In genomic region chr11:13667795-13668101, GRCh38 we compare ENCODE assay signal across 8 cellular contexts. TPM values are rescaled to one million over a fixed set of nuclear protein-coding genes. Genes with fewer than 3 reads are reported as not detected.
A peak's percentile ranks its signal among the peaks of the same experiment; 100 is the strongest.
DNase-seq lines count a peak whose midpoint lies in the region; ATAC-seq and TF ChIP-seq lines count a peak whose summit lies in the region.

No MANE protein-coding gene starts in this region.

- no peaks in the 10 kb centered on the region for H3K9me3 ChIP-seq in skeletal muscle satellite cell (replicated peaks; ENCODE audit: low read length)

- H3K27me3 ChIP-seq in skeletal muscle satellite cell (ENCODE audit: control insufficient read depth, insufficient read depth, low read length) = no peaks in the 10 kb centered on the region

- H3K4me1 ChIP-seq in skeletal muscle satellite cell (ENCODE audit: control insufficient read depth, insufficient read depth, low read length) = peaks cover 13% of the 10 kb centered on the region

- peak; percentile 6 for ATAC-seq in GM19438 (IDR thresholded peaks at IDR 0.05; ENCODE audit: low read depth, unreplicated experiment)

- no peaks in the 10 kb centered on the region for H3K36me3 ChIP-seq in skeletal muscle satellite cell (ENCODE audit: insufficient read depth, low read length)

- H3K9ac ChIP-seq in skeletal muscle satellite cell (ENCODE audit: low read depth, low read length) = peak overlapping the region; percentile 76

- H3K4me3 ChIP-seq in fibroblast of villous mesenchyme (ENCODE audit: low read depth, low read length) (peak overlapping the region; percentile 78), skeletal muscle satellite cell (ENCODE audit: low read length) (peak overlapping the region; percentile 88)

- peak overlapping the region; percentile 88 for H3K4me2 ChIP-seq in skeletal muscle satellite cell (ENCODE audit: low read length)

- TF ChIP-seq CTCF in fibroblast of villous mesenchyme (IDR thresholded peaks at IDR 0.05; ENCODE audit: insufficient read depth, low read depth, low read length) = no peak
- TF ChIP-seq CTCF in GM10266 (IDR thresholded peaks at IDR 0.05; ENCODE audit: control insufficient read depth, insufficient read depth, low read depth, missing control alignments) = no peak

- DNase-seq in SW480 (ENCODE audit: low spot score) (peak; percentile 23), fibroblast of villous mesenchyme (ENCODE audit: low read depth) (no peak), GM10266 (ENCODE audit: extremely low spot score) (no peak), mesenteric fat pad (ENCODE audit: low spot score) (no peak), NCI-H2107 treated with DMSO at 0.1 percent for 48 hours (lab: John Stamatoyannopoulos, UW; ENCODE audit: unreplicated experiment) (no peak), RPMI8226 (no peak)

RNA-seq across cellular contexts. Expression of gene FAR1, which starts 0.7 kb away (rescaled TPM):
- total RNA-seq in fibroblast of villous mesenchyme (58.3 and 59.9 TPM in 2 replicates), mesenteric fat pad (58.8 TPM)
- 56.1 and 62.6 TPM in 2 replicates for total RNA-seq in skeletal muscle satellite cell (2012; rRNA removed)
